ENCODE assay signal across 16 cellular contexts in genomic region chr12:122721057-122721545, GRCh38. TPM values are rescaled to one million over a fixed set of nuclear protein-coding genes. Genes with fewer than 3 reads are reported as not detected.
DNase-seq lines count a peak whose midpoint lies in the region; ATAC-seq lines count a peak whose summit lies in the region.
"Had no signal": no experiment of that assay in that cellular context is flagged by ENCODE, and none has a peak within 500 bp of the region (broad histone marks: within the 10 kb centered on the region; RNA-seq: fewer than 3 reads in every experiment).

No MANE protein-coding gene starts in this region.

- no peaks in the 10 kb centered on the region for H3K36me3 ChIP-seq in subcutaneous abdominal adipose tissue (ENCODE audit: control insufficient read depth in 5 of 5, insufficient read depth in 5 of 5, low read length in 5 of 5)
- H3K36me3 ChIP-seq: transverse colon had no signal

- no peak overlapping the region for H3K4me3 ChIP-seq in subcutaneous abdominal adipose tissue (ENCODE audit: low read depth in 1 of 5, low read length in 5 of 5)
- H3K4me3 ChIP-seq: dorsolateral prefrontal cortex, transverse colon had no signal

- peak overlapping the region; percentile 86 for H3K27ac Mint-ChIP-seq in activated T-helper 1 cell treated with anti-CD3 and anti-CD28 coated beads, Interleukin-12 subunit alpha, Interleukin-12 subunit beta, Interleukin-2, Interleukin-4 antibody, amounts not matched to agents 30 ng/mL and 10 ng/mL and 1 ng/mL, durations not matched to agents 14 hours and 24 hours and 36 hours
- H3K27ac Mint-ChIP-seq: memory B cell had no signal

- no peaks in the 10 kb centered on the region for H3K9me3 ChIP-seq in subcutaneous abdominal adipose tissue (ENCODE audit: control insufficient read depth in 5 of 5, low read length in 5 of 5)
- H3K9me3 ChIP-seq: transverse colon had no signal

- intact Hi-C loops in activated T-helper 1 cell treated with anti-CD3 and anti-CD28 coated beads, Interleukin-12 subunit alpha, Interleukin-12 subunit beta, Interleukin-2, Interleukin-4 antibody, amounts not matched to agents 30 ng/mL and 10 ng/mL and 1 ng/mL, durations not matched to agents 14 hours and 24 hours and 36 hours (cut with micrococcal nuclease), result loop anchor here (1.0 kb wide), 1 partner anchor 31 kb away; the partner anchor contains the start of gene DENR

- H3K9me3 Mint-ChIP-seq in activated T-cell treated with anti-CD3 and anti-CD28 coated beads, Interleukin-2, amount 50 U/mL, for 4 hours, result no peaks in the 10 kb centered on the region
- H3K9me3 Mint-ChIP-seq in activated T-helper 1 cell treated with anti-CD3 and anti-CD28 coated beads, Interleukin-12 subunit alpha, Interleukin-12 subunit beta, Interleukin-2, Interleukin-4 antibody, amounts not matched to agents 30 ng/mL and 10 ng/mL and 1 ng/mL, durations not matched to agents 14 hours and 24 hours and 36 hours, result no peaks in the 10 kb centered on the region
- H3K9me3 Mint-ChIP-seq: memory B cell had no signal

- H3K27me3 Mint-ChIP-seq in activated T-cell treated with anti-CD3 and anti-CD28 coated beads, Interleukin-2, amount 50 U/mL, for 4 hours (ENCODE audit: low read depth), result peaks cover 2% of the 10 kb centered on the region
- no peaks in the 10 kb centered on the region for H3K27me3 Mint-ChIP-seq in activated T-helper 1 cell treated with anti-CD3 and anti-CD28 coated beads, Interleukin-12 subunit alpha, Interleukin-12 subunit beta, Interleukin-2, Interleukin-4 antibody, amounts not matched to agents 30 ng/mL and 10 ng/mL and 1 ng/mL, durations not matched to agents 14 hours and 24 hours and 36 hours (ENCODE audit: insufficient read depth)

- H3K9ac ChIP-seq in subcutaneous abdominal adipose tissue (ENCODE audit: low read length in 5 of 5), result no peak overlapping the region

- H3K4me1 Mint-ChIP-seq in activated T-cell treated with anti-CD3 and anti-CD28 coated beads, Interleukin-2, amount 50 U/mL, for 4 hours (ENCODE audit: low read depth), result peaks cover 30% of the 10 kb centered on the region
- peaks cover 40% of the 10 kb centered on the region for H3K4me1 Mint-ChIP-seq in activated T-helper 1 cell treated with anti-CD3 and anti-CD28 coated beads, Interleukin-12 subunit alpha, Interleukin-12 subunit beta, Interleukin-2, Interleukin-4 antibody, amounts not matched to agents 30 ng/mL and 10 ng/mL and 1 ng/mL, durations not matched to agents 14 hours and 24 hours and 36 hours (ENCODE audit: low read depth)

- H3K4me1 ChIP-seq in subcutaneous abdominal adipose tissue (ENCODE audit: control insufficient read depth in 5 of 5, insufficient read depth in 5 of 5, low read length in 5 of 5), result peaks cover 0 to 39% (median 23%) of the 10 kb centered on the region in 5 donors
- H3K4me1 ChIP-seq: transverse colon had no signal

- peak; percentile 41 to 55 for ATAC-seq in activated T-cell treated with anti-CD3 and anti-CD28 coated beads, Interleukin-2, amount 50 U/mL, for 4 hours
- no peak for ATAC-seq in HG02759 (IDR thresholded peaks at IDR 0.05; ENCODE audit: unreplicated experiment)
- no peak for ATAC-seq in HG02870 (IDR thresholded peaks at IDR 0.05; ENCODE audit: unreplicated experiment)

- H3K27ac ChIP-seq in subcutaneous abdominal adipose tissue (ENCODE audit: low read depth, low read length), result peak overlapping the region; percentile 64
- H3K27ac ChIP-seq: dorsolateral prefrontal cortex, transverse colon, VCaP had no signal

- H3K4me3 Mint-ChIP-seq in activated T-cell treated with anti-CD3 and anti-CD28 coated beads, Interleukin-2, amount 50 U/mL, for 4 hours, result no peak overlapping the region
- H3K4me3 Mint-ChIP-seq in activated T-helper 1 cell treated with anti-CD3 and anti-CD28 coated beads, Interleukin-12 subunit alpha, Interleukin-12 subunit beta, Interleukin-2, Interleukin-4 antibody, amounts not matched to agents 30 ng/mL and 10 ng/mL and 1 ng/mL, durations not matched to agents 14 hours and 24 hours and 36 hours, result peak overlapping the region; percentile 45
- H3K4me3 Mint-ChIP-seq: memory B cell had no signal

- DNase-seq in activated T-cell treated with anti-CD3 and anti-CD28 coated beads, Interleukin-2, amount 50 U/mL, for 4 hours, result no peak
- DNase-seq in activated T-cell treated with anti-CD3 and anti-CD28 coated beads, Interleukin-2, amount 50 U/mL, for 1 hour, result no peak
- no peak for DNase-seq in activated T-helper 1 cell treated with anti-CD3 and anti-CD28 coated beads, Interleukin-12 subunit alpha, Interleukin-12 subunit beta, Interleukin-2, Interleukin-4 antibody, amounts not matched to agents 30 ng/mL and 10 ng/mL and 1 ng/mL, durations not matched to agents 14 hours and 24 hours and 36 hours (ENCODE audit: low spot score)
- peak; percentile 55 for DNase-seq in glomerular visceral epithelial cell (ENCODE audit: extremely low spot score)
- DNase-seq in NAMALWA (ENCODE audit: low spot score), result no peak
- DNase-seq: DND-41, dorsolateral prefrontal cortex, NCI-H1048, NCI-H526 treated with DMSO at 0.1 percent for 48 hours, SHP77 treated with DMSO at 0.1 percent for 48 hours, transverse colon had no signal

- H3K36me3 Mint-ChIP-seq in activated T-cell treated with anti-CD3 and anti-CD28 coated beads, Interleukin-2, amount 50 U/mL, for 4 hours (ENCODE audit: insufficient read depth), result no peaks in the 10 kb centered on the region
- peaks cover 16% of the 10 kb centered on the region for H3K36me3 Mint-ChIP-seq in activated T-helper 1 cell treated with anti-CD3 and anti-CD28 coated beads, Interleukin-12 subunit alpha, Interleukin-12 subunit beta, Interleukin-2, Interleukin-4 antibody, amounts not matched to agents 30 ng/mL and 10 ng/mL and 1 ng/mL, durations not matched to agents 14 hours and 24 hours and 36 hours (ENCODE audit: low read depth)

- H3K27me3 ChIP-seq in subcutaneous abdominal adipose tissue (ENCODE audit: control insufficient read depth in 5 of 5, insufficient read depth in 4 of 5, low read length in 5 of 5), result no peaks in the 10 kb centered on the region
- H3K27me3 ChIP-seq: dorsolateral prefrontal cortex, transverse colon had no signal

RNA-seq across cellular contexts. Expression of gene HCAR3, which starts 4.5 kb away (rescaled TPM):
- total RNA-seq in activated T-cell treated with anti-CD3 and anti-CD28 coated beads, Interleukin-2, amount 50 U/mL, for 4 hours, result not detected
- total RNA-seq in activated T-helper 1 cell treated with anti-CD3 and anti-CD28 coated beads, Interleukin-12 subunit alpha, Interleukin-12 subunit beta, Interleukin-2, Interleukin-4 antibody, amounts not matched to agents 30 ng/mL and 10 ng/mL and 1 ng/mL, durations not matched to agents 14 hours and 24 hours and 36 hours, result 0.62 and 0.66 TPM in 2 replicates
- total RNA-seq: transverse colon had no signal

RNA-seq across cellular contexts. Expression of gene HCAR1, which starts 9.5 kb away (rescaled TPM):
- under 1 TPM; 0.24 to 0.61 (median 0.40) TPM for total RNA-seq in activated T-cell treated with anti-CD3 and anti-CD28 coated beads, Interleukin-2, amount 50 U/mL, for 4 hours
- 7.6 and 8.6 TPM in 2 replicates for total RNA-seq in activated T-helper 1 cell treated with anti-CD3 and anti-CD28 coated beads, Interleukin-12 subunit alpha, Interleukin-12 subunit beta, Interleukin-2, Interleukin-4 antibody, amounts not matched to agents 30 ng/mL and 10 ng/mL and 1 ng/mL, durations not matched to agents 14 hours and 24 hours and 36 hours

RNA-seq across cellular contexts. Expression of gene HCAR2, which starts 17.9 kb away (rescaled TPM):
- not detected for total RNA-seq in activated T-cell treated with anti-CD3 and anti-CD28 coated beads, Interleukin-2, amount 50 U/mL, for 4 hours
- 0.52 and 0.61 TPM in 2 replicates for total RNA-seq in activated T-helper 1 cell treated with anti-CD3 and anti-CD28 coated beads, Interleukin-12 subunit alpha, Interleukin-12 subunit beta, Interleukin-2, Interleukin-4 antibody, amounts not matched to agents 30 ng/mL and 10 ng/mL and 1 ng/mL, durations not matched to agents 14 hours and 24 hours and 36 hours

RNA-seq across cellular contexts. Expression of gene DENR, which starts 31.5 kb away (rescaled TPM):
- total RNA-seq in activated T-cell treated with anti-CD3 and anti-CD28 coated beads, Interleukin-2, amount 50 U/mL, for 4 hours, result 10 to 100 TPM; 88.1 to 92.9 (median 90.2) TPM
- total RNA-seq in activated T-helper 1 cell treated with anti-CD3 and anti-CD28 coated beads, Interleukin-12 subunit alpha, Interleukin-12 subunit beta, Interleukin-2, Interleukin-4 antibody, amounts not matched to agents 30 ng/mL and 10 ng/mL and 1 ng/mL, durations not matched to agents 14 hours and 24 hours and 36 hours, result 87.6 and 88.7 TPM in 2 replicates

RNA-seq across cellular contexts. Expression of gene CCDC62, which starts 53.3 kb away (rescaled TPM):
- 1 to 10 TPM in 1 of 3 donors, under 1 TPM in 2; 0.40 to 1.3 (median 0.43) TPM for total RNA-seq in activated T-cell treated with anti-CD3 and anti-CD28 coated beads, Interleukin-2, amount 50 U/mL, for 4 hours
- total RNA-seq in activated T-helper 1 cell treated with anti-CD3 and anti-CD28 coated beads, Interleukin-12 subunit alpha, Interleukin-12 subunit beta, Interleukin-2, Interleukin-4 antibody, amounts not matched to agents 30 ng/mL and 10 ng/mL and 1 ng/mL, durations not matched to agents 14 hours and 24 hours and 36 hours, result 0.93 and 1.3 TPM in 2 replicates

Comparison
In these comparisons a context has a peak if more than half of its experiments do, and no peak if none do; other contexts are left out.
1. ATAC-seq: peak in activated T-cell treated with anti-CD3 and anti-CD28 coated beads, Interleukin-2, amount 50 U/mL, for 4 hours (2 of 2); none in HG02759 (single experiment) and HG02870 (single experiment).